In the genomic region with DNA sequence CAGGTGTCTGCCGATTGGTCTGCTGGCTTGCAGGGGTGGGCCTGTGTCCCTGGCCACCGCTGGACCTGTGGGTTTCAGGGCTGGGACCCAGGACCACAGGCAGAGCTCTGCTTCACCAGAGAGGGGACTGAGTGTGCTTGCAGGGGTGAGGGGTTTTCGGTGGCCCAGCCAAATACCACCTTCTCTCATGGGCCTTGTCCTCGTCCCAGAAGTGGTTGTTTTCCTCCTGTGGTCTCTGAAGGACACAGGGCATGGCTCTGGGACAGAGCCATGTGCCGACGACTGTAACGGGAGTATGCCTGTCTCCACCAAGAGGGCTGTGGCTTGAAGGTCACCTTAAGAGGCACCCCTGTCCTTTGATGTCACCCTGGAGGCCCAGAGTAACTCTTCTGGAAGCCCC, we compare ENCODE assay signal across 6 cellular contexts. TPM values are rescaled to one million over a fixed set of nuclear protein-coding genes. Genes with fewer than 3 reads are reported as not detected.
"Had no signal": no experiment of that assay in that cellular context is flagged by ENCODE, and none has a peak within 500 bp of the region (broad histone marks: within the 10 kb centered on the region; RNA-seq: fewer than 3 reads in every experiment).

No MANE protein-coding gene starts in this region.

RNA-seq across cellular contexts. Expression of gene FAM90A1, which starts 7.3 kb away (rescaled TPM):
- total RNA-seq: suprapubic skin, temporal lobe, thoracic aorta, transverse colon, urinary bladder, vagina had no signal
